Comparison of ENCODE assay signal across 23 cellular contexts in the genomic region with DNA sequence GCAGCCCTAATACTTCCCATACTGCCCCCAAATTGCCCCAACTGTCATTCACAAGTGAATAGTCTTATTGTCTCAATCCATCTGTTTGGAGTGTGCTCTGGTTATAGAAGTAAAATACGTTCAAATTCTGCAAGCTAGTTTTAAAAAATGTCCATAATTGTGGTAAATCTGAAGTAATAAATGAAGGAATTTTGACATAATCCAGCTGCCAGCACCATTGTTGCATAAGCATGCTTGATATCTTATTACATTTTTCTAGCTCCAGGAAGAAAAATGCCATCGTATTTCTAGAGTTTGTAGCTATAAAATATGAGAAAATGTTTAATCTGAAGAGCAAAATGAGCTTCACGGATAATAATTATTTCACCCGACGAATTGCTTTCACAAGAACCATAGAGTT.
A peak's percentile ranks its signal among the peaks of the same experiment; 100 is the strongest.
DNase-seq lines count a peak whose midpoint lies in the region; ATAC-seq and TF ChIP-seq lines count a peak whose summit lies in the region.
"Had no signal": no experiment of that assay in that cellular context is flagged by ENCODE, and none has a peak within 500 bp of the region (broad histone marks: within the 10 kb centered on the region; RNA-seq: fewer than 3 reads in every experiment).

No MANE protein-coding gene starts in this region.

- intact Hi-C loops in left ventricle myocardium superior (cut with micrococcal nuclease) = no loop called here
- intact Hi-C loops in heart left ventricle (cut with DNase I) = no loop called here

- H3K9me3 ChIP-seq in heart left ventricle = no peaks in the 10 kb centered on the region
- H3K9me3 ChIP-seq: A549 had no signal

- H3K27ac Mint-ChIP-seq in chondrocyte (ENCODE audit: unreplicated experiment) = peak overlapping the region; percentile 75
- H3K27ac Mint-ChIP-seq: activated naive CD8-positive, alpha-beta T cell treated with anti-CD3 and anti-CD28 coated beads, Interleukin-2, amount 10 ng/mL, durations not matched to agents 7 days and 5 days; activated T-helper 17 cell treated with anti-CD3 and anti-CD28 coated beads, Interleukin-2, amount 50 U/mL, for 72 hours; CD4-positive, CD25-positive, alpha-beta regulatory T cell; natural killer cell treated with Interleukin-12 subunit alpha and Interleukin-12 subunit beta and Interleukin-15 and Interleukin-18, amount 100 ng/mL, for 72 hours; progenitor cell of endocrine pancreas had no signal

- H3K36me3 Mint-ChIP-seq in chondrocyte (ENCODE audit: low read depth) = no peaks in the 10 kb centered on the region
- H3K36me3 Mint-ChIP-seq: activated naive CD8-positive, alpha-beta T cell treated with anti-CD3 and anti-CD28 coated beads, Interleukin-2, amount 10 ng/mL, durations not matched to agents 7 days and 5 days; CD4-positive, CD25-positive, alpha-beta regulatory T cell; natural killer cell treated with Interleukin-12 subunit alpha and Interleukin-12 subunit beta and Interleukin-15 and Interleukin-18, amount 100 ng/mL, for 72 hours had no signal

- H3K27me3 ChIP-seq in heart left ventricle = no peaks in the 10 kb centered on the region
- H3K27me3 ChIP-seq: hepatocyte had no signal

- ATAC-seq in left ventricle myocardium superior (peak; percentile 22), heart left ventricle (no peak), GM21515 (IDR thresholded peaks at IDR 0.05; ENCODE audit: unreplicated experiment) (no peak), GM18517 (IDR thresholded peaks at IDR 0.05; ENCODE audit: unreplicated experiment) (no peak)
- ATAC-seq: A549; activated T-helper 17 cell treated with anti-CD3 and anti-CD28 coated beads, Interleukin-2, amount 50 U/mL, for 72 hours; esophagus mucosa; natural killer cell treated with Interleukin-12 subunit alpha and Interleukin-12 subunit beta and Interleukin-15 and Interleukin-18, amount 100 ng/mL, for 72 hours had no signal

- peaks cover 86% of the 10 kb centered on the region for H3K4me1 Mint-ChIP-seq in chondrocyte (ENCODE audit: low read depth)
- H3K4me1 Mint-ChIP-seq: activated naive CD8-positive, alpha-beta T cell treated with anti-CD3 and anti-CD28 coated beads, Interleukin-2, amount 10 ng/mL, durations not matched to agents 7 days and 5 days; activated T-helper 17 cell treated with anti-CD3 and anti-CD28 coated beads, Interleukin-2, amount 50 U/mL, for 72 hours; CD4-positive, CD25-positive, alpha-beta regulatory T cell had no signal

- no peak for TF ChIP-seq CTCF in heart left ventricle (IDR thresholded peaks at IDR 0.05)
- no peak for TF ChIP-seq CTCF in chondrocyte (IDR thresholded peaks at IDR 0.05)

- no peak overlapping the region for H3K4me3 Mint-ChIP-seq in chondrocyte (ENCODE audit: unreplicated experiment)
- H3K4me3 Mint-ChIP-seq: activated naive CD8-positive, alpha-beta T cell treated with anti-CD3 and anti-CD28 coated beads, Interleukin-2, amount 10 ng/mL, durations not matched to agents 7 days and 5 days; activated T-helper 17 cell treated with anti-CD3 and anti-CD28 coated beads, Interleukin-2, amount 50 U/mL, for 72 hours; CD4-positive, CD25-positive, alpha-beta regulatory T cell; natural killer cell treated with Interleukin-12 subunit alpha and Interleukin-12 subunit beta and Interleukin-15 and Interleukin-18, amount 100 ng/mL, for 72 hours had no signal

- WGBS in heart left ventricle, 4 donors = 64 to 67% (median 65%) methylated on average over 5 of the region's 5 CpGs

- no peaks in the 10 kb centered on the region for H3K27me3 Mint-ChIP-seq in chondrocyte (ENCODE audit: low read depth)
- H3K27me3 Mint-ChIP-seq: activated naive CD8-positive, alpha-beta T cell treated with anti-CD3 and anti-CD28 coated beads, Interleukin-2, amount 10 ng/mL, durations not matched to agents 7 days and 5 days; activated T-helper 17 cell treated with anti-CD3 and anti-CD28 coated beads, Interleukin-2, amount 50 U/mL, for 72 hours; CD4-positive, CD25-positive, alpha-beta regulatory T cell; natural killer cell treated with Interleukin-12 subunit alpha and Interleukin-12 subunit beta and Interleukin-15 and Interleukin-18, amount 100 ng/mL, for 72 hours; progenitor cell of endocrine pancreas had no signal

- DNase-seq in left ventricle myocardium superior (no peak), heart left ventricle (no peak), chondrocyte (ENCODE audit: low spot score) (no peak), myocyte (ENCODE audit: low read depth) (peak; percentile 59), NCI-H1436 (lab: John Stamatoyannopoulos, UW) (no peak), AG08396 (ENCODE audit: low spot score) (no peak)
- DNase-seq: activated naive CD8-positive, alpha-beta T cell treated with anti-CD3 and anti-CD28 coated beads, Interleukin-2, amount 10 ng/mL, durations not matched to agents 7 days and 5 days; caudate nucleus; CD4-positive, CD25-positive, alpha-beta regulatory T cell; KG1; NCI-H2029; NCI-H446 treated with DMSO at 0.1 percent for 48 hours; RPMI8226; stimulated activated CD4-positive, alpha-beta T cell treated with anti-CD3 and anti-CD28 coated beads, Interleukin-4, amount 100 ng/mL, for 24 hours; substantia nigra had no signal

- no peaks in the 10 kb centered on the region for H3K36me3 ChIP-seq in heart left ventricle

- no peak overlapping the region for H3K4me3 ChIP-seq in heart left ventricle
- H3K4me3 ChIP-seq: A549, hepatocyte had no signal

- no peaks in the 10 kb centered on the region for H3K9me3 Mint-ChIP-seq in chondrocyte (ENCODE audit: low read depth)
- H3K9me3 Mint-ChIP-seq: activated naive CD8-positive, alpha-beta T cell treated with anti-CD3 and anti-CD28 coated beads, Interleukin-2, amount 10 ng/mL, durations not matched to agents 7 days and 5 days; activated T-helper 17 cell treated with anti-CD3 and anti-CD28 coated beads, Interleukin-2, amount 50 U/mL, for 72 hours had no signal

- H3K27ac ChIP-seq in heart left ventricle = peak overlapping the region in 1 of 12 donors; percentile 28
- H3K27ac ChIP-seq: A549, hepatocyte had no signal

- no peak for TF ChIP-seq POLR2A in heart left ventricle (IDR thresholded peaks at IDR 0.05)

- peaks cover 0 to 10% (median 0%) of the 10 kb centered on the region in 12 donors for H3K4me1 ChIP-seq in heart left ventricle
- H3K4me1 ChIP-seq: A549 had no signal
